Comparison of ENCODE assay signal across 21 cellular contexts in the genomic region with DNA sequence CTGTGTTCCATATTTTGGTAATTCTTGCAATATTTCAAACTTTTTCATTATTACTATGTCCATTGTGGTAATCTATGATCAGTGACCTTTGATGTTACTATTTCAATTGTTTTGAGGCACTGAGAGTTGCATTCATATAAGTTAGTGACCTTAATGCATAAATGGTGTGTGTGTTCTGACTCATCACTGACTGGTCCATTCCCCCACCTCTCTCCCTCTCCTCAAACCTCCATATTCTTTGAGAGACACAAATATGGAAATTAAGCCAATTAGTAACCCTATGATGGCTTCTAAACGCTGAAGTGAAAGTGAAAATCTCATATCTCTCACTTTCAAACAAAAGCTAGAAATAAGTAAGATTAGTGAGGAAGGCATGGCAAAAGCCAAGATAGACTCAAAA.
"Had no signal": no experiment of that assay in that cellular context is flagged by ENCODE, and none has a peak within 500 bp of the region (broad histone marks: within the 10 kb centered on the region; RNA-seq: fewer than 3 reads in every experiment).

No MANE protein-coding gene starts in this region.

- H3K9me3 Mint-ChIP-seq: activated naive CD8-positive, alpha-beta T cell treated with anti-CD3 and anti-CD28 coated beads, Interleukin-2, amount 10 ng/mL, durations not matched to agents 7 days and 5 days had no signal

- H3K27ac Mint-ChIP-seq: activated CD8-positive, alpha-beta T cell treated with anti-CD3 and anti-CD28 coated beads, Interleukin-2, amount 10 ng/mL, durations not matched to agents 7 days and 5 days; activated naive CD8-positive, alpha-beta T cell treated with anti-CD3 and anti-CD28 coated beads, Interleukin-2, amount 10 ng/mL, durations not matched to agents 7 days and 5 days; T-helper 17 cell; WTC11 had no signal

- H3K4me1 Mint-ChIP-seq: activated naive CD8-positive, alpha-beta T cell treated with anti-CD3 and anti-CD28 coated beads, Interleukin-2, amount 10 ng/mL, durations not matched to agents 7 days and 5 days; T-helper 17 cell; WTC11 had no signal

- H3K36me3 Mint-ChIP-seq: activated naive CD8-positive, alpha-beta T cell treated with anti-CD3 and anti-CD28 coated beads, Interleukin-2, amount 10 ng/mL, durations not matched to agents 7 days and 5 days had no signal

- H3K27me3 Mint-ChIP-seq: activated naive CD8-positive, alpha-beta T cell treated with anti-CD3 and anti-CD28 coated beads, Interleukin-2, amount 10 ng/mL, durations not matched to agents 7 days and 5 days; T-helper 17 cell had no signal

- DNase-seq: activated CD4-positive, alpha-beta T cell treated with anti-CD3 and anti-CD28 coated beads for 48 hours; activated CD4-positive, alpha-beta T cell treated with anti-CD3 and anti-CD28 coated beads, Interleukin-2, amount 50 U/mL, for 4 hours; activated CD4-positive, CD25-positive, alpha-beta regulatory T cell treated with anti-CD3 and anti-CD28 coated beads, Interleukin-2, amount 50 U/mL, for 72 hours; activated CD8-positive, alpha-beta memory T cell treated with anti-CD3 and anti-CD28 coated beads, Interleukin-2, amount 50 U/mL, for 48 hours; activated CD8-positive, alpha-beta T cell treated with anti-CD3 and anti-CD28 coated beads, Interleukin-2, amount 10 ng/mL, durations not matched to agents 7 days and 5 days; activated naive CD4-positive, alpha-beta T cell treated with anti-CD3 and anti-CD28 coated beads, Interleukin-2, amount 50 U/mL, for 16 hours; activated naive CD8-positive, alpha-beta T cell treated with anti-CD3 and anti-CD28 coated beads, Interleukin-2, amount 10 ng/mL, durations not matched to agents 7 days and 5 days; activated T-cell treated with anti-CD3 and anti-CD28 coated beads, Interleukin-2, amount 50 U/mL, for 1 hour; aorta; caudate nucleus; NCI-H1092; NCI-H1417; NCI-H1930; NCI-H2171 treated with DMSO at 0.1 percent for 48 hours; NCI-H226; NCI-H526; NCI-H82; SIG-M5; T-helper 17 cell; T-helper 9 cell had no signal

- ATAC-seq: activated CD8-positive, alpha-beta T cell treated with anti-CD3 and anti-CD28 coated beads, Interleukin-2, amount 10 ng/mL, durations not matched to agents 7 days and 5 days; T-helper 17 cell; WTC11 had no signal

- H3K4me3 Mint-ChIP-seq: activated CD8-positive, alpha-beta T cell treated with anti-CD3 and anti-CD28 coated beads, Interleukin-2, amount 10 ng/mL, durations not matched to agents 7 days and 5 days; activated naive CD8-positive, alpha-beta T cell treated with anti-CD3 and anti-CD28 coated beads, Interleukin-2, amount 10 ng/mL, durations not matched to agents 7 days and 5 days; T-helper 17 cell; WTC11 had no signal
